Comparison of ENCODE assay signal across 8 cellular contexts in genomic region chr4:41990383-41991111, GRCh38. TPM values are rescaled to one million over a fixed set of nuclear protein-coding genes. Genes with fewer than 3 reads are reported as not detected.
DNase-seq lines count a peak whose midpoint lies in the region; ATAC-seq and TF ChIP-seq lines count a peak whose summit lies in the region.

TSS of gene SLC30A9 (plus strand) at chr4:41990530. CDS start at chr4:41990652, 122 bp downstream.

- ATAC-seq in HG02642 (IDR thresholded peaks at IDR 0.05; ENCODE audit: poor library complexity, unreplicated experiment) = peak; percentile 99

- H3K4me1 ChIP-seq in thymus (ENCODE audit: control insufficient read depth, insufficient read depth, low read length) = peaks cover 9% of the 10 kb centered on the region

- H3K27ac Mint-ChIP-seq in activated naive CD8-positive, alpha-beta T cell = peak within 1 kb of the TSS; percentile 93
- peak within 1 kb of the TSS; percentile 96 for H3K27ac Mint-ChIP-seq in osteocyte (ENCODE audit: unreplicated experiment)

- no peaks in the 10 kb centered on the region for H3K9me3 ChIP-seq in thymus (ENCODE audit: control insufficient read depth)

- intact Hi-C loops in head of caudate nucleus (cut with DNase I) = loop anchor here (5.0 kb wide), 1 partner anchor 53 kb away; the partner anchor contains the start of gene TMEM33

- peak within 1 kb of the TSS; percentile 98 for H3K4me3 Mint-ChIP-seq in activated naive CD8-positive, alpha-beta T cell
- peak within 1 kb of the TSS; percentile 98 for H3K4me3 Mint-ChIP-seq in osteocyte (ENCODE audit: unreplicated experiment)

- peak; percentile 95 for DNase-seq in GM12865 (ENCODE audit: low read depth)
- DNase-seq in NCI-H1105 (lab: John Stamatoyannopoulos, UW) = peak; percentile 81
- DNase-seq in SKM-1 treated with dmso at 0.1 percent for 144 hours (lab: John Stamatoyannopoulos, UW; ENCODE audit: unreplicated experiment) = peak; percentile 96
- peak; percentile 96 to 99 (median 98) for DNase-seq in head of caudate nucleus
- peak; percentile 95 for DNase-seq in osteocyte (ENCODE audit: extremely low spot score, unreplicated experiment)

- WGBS in thymus = under 1% methylated on average over 63 of the region's 63 CpGs

- no peaks in the 10 kb centered on the region for H3K9me3 Mint-ChIP-seq in activated naive CD8-positive, alpha-beta T cell (ENCODE audit: low read depth)
- H3K9me3 Mint-ChIP-seq in osteocyte (ENCODE audit: unreplicated experiment) = no peaks in the 10 kb centered on the region

- TF ChIP-seq CTCF in GM12865 (IDR thresholded peaks at IDR 0.05; ENCODE audit: insufficient read depth, low read depth, low read length, missing control alignments) = no peak
- peak; percentile 55 for TF ChIP-seq CTCF in osteocyte (IDR thresholded peaks at IDR 0.05)

- H3K27me3 Mint-ChIP-seq in activated naive CD8-positive, alpha-beta T cell = no peaks in the 10 kb centered on the region
- no peaks in the 10 kb centered on the region for H3K27me3 Mint-ChIP-seq in osteocyte (ENCODE audit: unreplicated experiment)

- H3K4me3 ChIP-seq in GM12865 (ENCODE audit: low read depth, low read length) (peak within 1 kb of the TSS; percentile 80), thymus (ENCODE audit: low read length) (peak within 1 kb of the TSS; percentile 78)

- peaks cover 38% of the 10 kb centered on the region for H3K4me1 Mint-ChIP-seq in activated naive CD8-positive, alpha-beta T cell (ENCODE audit: low read depth)
- H3K4me1 Mint-ChIP-seq in osteocyte (ENCODE audit: unreplicated experiment) = peaks cover 26% of the 10 kb centered on the region

- peak within 1 kb of the TSS; percentile 82 for H3K27ac ChIP-seq in thymus (ENCODE audit: low read depth)

- no peaks in the 10 kb centered on the region for H3K36me3 ChIP-seq in thymus (ENCODE audit: control insufficient read depth, insufficient read depth)

- no peaks in the 10 kb centered on the region for H3K27me3 ChIP-seq in thymus (ENCODE audit: control insufficient read depth, insufficient read depth)

- no peaks in the 10 kb centered on the region for H3K36me3 Mint-ChIP-seq in activated naive CD8-positive, alpha-beta T cell
- H3K36me3 Mint-ChIP-seq in osteocyte (ENCODE audit: unreplicated experiment) = no peaks in the 10 kb centered on the region

RNA-seq across cellular contexts. Expression of gene SLC30A9, which starts in this region (rescaled TPM):
- 51.5 and 56.2 TPM in 2 replicates for total RNA-seq in osteocyte
- 17.1 TPM for polyA plus RNA-seq in thymus

Comparison
In these comparisons a context has a peak if more than half of its experiments do, and no peak if none do; other contexts are left out.
1. Peak in every context shown above with its lines: DNase-seq, ATAC-seq, H3K4me3 ChIP-seq and H3K27ac ChIP-seq.